ENCODE assay signal across 8 cellular contexts in the genomic region with DNA sequence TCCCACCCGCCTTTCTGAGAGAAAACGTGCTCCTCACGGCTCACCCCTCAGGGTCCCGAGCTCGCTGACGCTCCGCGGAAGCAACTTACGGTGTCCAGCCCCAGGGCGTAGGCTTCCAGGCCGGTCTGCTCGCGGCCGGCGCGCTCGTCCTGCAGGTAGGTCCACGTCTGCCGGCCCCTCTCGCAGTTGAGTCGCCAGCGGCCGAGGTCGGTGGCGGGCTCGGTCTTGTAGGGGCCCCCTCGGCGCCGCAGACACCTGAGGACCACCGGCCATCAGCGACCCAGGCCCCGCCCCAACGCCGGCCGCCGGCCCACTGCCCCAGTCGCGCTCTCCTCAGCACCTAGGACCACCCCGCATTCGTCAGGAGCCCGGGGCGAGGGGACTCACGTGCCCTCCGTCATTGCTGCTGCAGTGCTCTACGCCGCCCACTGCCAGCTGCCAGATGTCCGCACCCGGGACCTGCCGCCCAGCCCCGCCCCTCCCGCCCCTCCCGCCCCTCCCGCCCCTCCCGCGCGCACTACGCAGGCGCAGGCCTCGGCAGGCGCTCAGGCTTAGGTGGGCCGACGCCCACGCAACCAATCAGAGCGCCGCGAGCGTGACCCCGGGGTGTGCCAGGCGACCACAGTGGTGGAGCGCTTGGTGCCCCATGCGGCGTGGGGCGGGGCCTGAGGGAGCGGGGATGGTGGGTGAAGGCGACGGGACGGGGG. TPM values are rescaled to one million over a fixed set of nuclear protein-coding genes. Genes with fewer than 3 reads are reported as not detected.
DNase-seq lines count a peak whose midpoint lies in the region; ATAC-seq and TF ChIP-seq lines count a peak whose summit lies in the region.

A gene (minus strand): TSS at position 430 of the 707 bp plus-strand sequence. CDS start 29 bp downstream, at position 401.

- peaks cover 5% of the 10 kb centered on the region; the same call in 1 of the 2 replicates for H3F3A ChIP-seq in PC-9 (ENCODE audit: insufficient read depth, low read depth)

- peaks cover 28% of the 10 kb centered on the region for H3K4me1 ChIP-seq in PC-9 (replicated peaks; ENCODE audit: insufficient read depth)

- H3K4me2 ChIP-seq in PC-9: peak within 1 kb of the TSS; percentile 88

- H3K79me2 ChIP-seq in PC-9 (ENCODE audit: low read depth): peaks cover 21% of the 10 kb centered on the region; the same call in 1 of the 2 replicates

- no peak within 1 kb of the TSS for H3K27ac ChIP-seq in PC-9

- POLR2A ChIA-PET in PC-9 (lab: Charles Lee; ENCODE audit: unreplicated experiment): no interaction called here

- H3K4me3 ChIP-seq in PC-9: peak within 1 kb of the TSS; percentile 71
- peak within 1 kb of the TSS; percentile 67 for H3K4me3 ChIP-seq in epithelial cell of proximal tubule (ENCODE audit: low read depth, low read length)

- CTCF ChIA-PET in PC-9 (lab: Charles Lee): no interaction called here

- no peaks in the 10 kb centered on the region for H3K9me3 ChIP-seq in PC-9 (ENCODE audit: insufficient read depth, low read depth)

- peak; percentile 71 for ATAC-seq in GM21717 (IDR thresholded peaks at IDR 0.05; ENCODE audit: unreplicated experiment)

- intact Hi-C loops in PC-9 (cut with micrococcal nuclease; ENCODE audit: unreplicated experiment): loop anchor here (1.0 to 5.0 kb wide), 3 partner anchors 40 to 246 kb away; a partner anchor contains a TSS

- BruUV-seq in PC-9 (replicated peaks; lab: Mats Ljungman, UMichigan): no TSS peak

- 0 out of 2 replicates have a peak, but pooled peaks cover 6% of the 10 kb centered on the region for H3K36me3 ChIP-seq in PC-9 (ENCODE audit: low read depth)

- no peaks in the 10 kb centered on the region for H3K27me3 ChIP-seq in PC-9 (ENCODE audit: insufficient read depth, low read depth)

- in situ Hi-C loops in KBM-7 (cut with MboI; ENCODE audit: low pct_unique_long_range_greater_than_20kb, low sequenced_read_pairs): no loop called here

- H3K9me2 ChIP-seq in PC-9 (ENCODE audit: insufficient read depth): no peaks in the 10 kb centered on the region

- TF ChIP-seq CTCF in PC-9 (conservative IDR thresholded peaks at IDR 0.05) (no peak), epithelial cell of proximal tubule (conservative IDR thresholded peaks at IDR 0.05; ENCODE audit: low read depth, low read length) (no peak)

- H2AFZ ChIP-seq in PC-9: peak within 1 kb of the TSS; percentile 87

- peak; percentile 71 for DNase-seq in DMS114 treated with DMSO at 0.1 percent for 48 hours (lab: John Stamatoyannopoulos, UW; ENCODE audit: unreplicated experiment)
- DNase-seq in KBM-7: peak; percentile 92
- DNase-seq in PC-9: peak; percentile 83 to 97
- DNase-seq in activated T-cell treated with anti-CD3 and anti-CD28 coated beads, Interleukin-2, amount 50 U/mL, for 1 hour: peak; percentile 95
- peak; percentile 52 for DNase-seq in epithelial cell of proximal tubule (ENCODE audit: low read depth)
- DNase-seq in mucosa of gallbladder (ENCODE audit: low spot score): peak; percentile 98
- peak; percentile 96 for DNase-seq in stimulated activated CD8-positive, alpha-beta memory T cell treated with anti-CD3 and anti-CD28 coated beads, Interleukin-4, amount 100 ng/mL, for 24 hours (ENCODE audit: low read depth)

- H4K20me1 ChIP-seq in PC-9 (ENCODE audit: insufficient read depth): no peaks in the 10 kb centered on the region

RNA-seq across cellular contexts. Expression of the gene that starts here (rescaled TPM):
- total RNA-seq in PC-9 (2021) (69.0 and 92.3 TPM in 2 replicates), epithelial cell of proximal tubule (32.0 and 106 TPM in 2 replicates), mucosa of gallbladder (125 TPM)
